In genomic region chr14:59688224-59689170, GRCh38 we compare ENCODE assay signal across 9 cellular contexts.
DNase-seq lines count a peak whose midpoint lies in the region; ATAC-seq and TF ChIP-seq lines count a peak whose summit lies in the region.
"Had no signal": no experiment of that assay in that cellular context is flagged by ENCODE, and none has a peak within 500 bp of the region (broad histone marks: within the 10 kb centered on the region; RNA-seq: fewer than 3 reads in every experiment).

No MANE protein-coding gene starts in this region.

- H3K4me3 ChIP-seq in MM.1S (ENCODE audit: low read length) (no peak overlapping the region), fibroblast of lung (replicated peaks in 1 of 4; ENCODE audit: control extremely low read depth in 1 of 4, insufficient read depth in 1 of 4, low read depth in 3 of 4, low read length in 4 of 4) (no peak overlapping the region), parathyroid adenoma (ENCODE audit: low read depth, low read length) (no peak overlapping the region)
- H3K4me3 ChIP-seq: SJSA1 had no signal

- no peaks in the 10 kb centered on the region for H3F3A ChIP-seq in MM.1S (ENCODE audit: insufficient read depth, low read length)

- ATAC-seq in GM18499 (IDR thresholded peaks at IDR 0.05; ENCODE audit: insufficient read depth, unreplicated experiment) = peak; percentile 89
- peak; percentile 99 for ATAC-seq in HG02642 (IDR thresholded peaks at IDR 0.05; ENCODE audit: poor library complexity, unreplicated experiment)

- TF ChIP-seq CTCF in MM.1S (IDR thresholded peaks at IDR 0.05; ENCODE audit: low read length) (peak; percentile 43), fibroblast of lung (conservative IDR thresholded peaks at IDR 0.05 in 1 of 2, IDR thresholded peaks at IDR 0.05 in 1 of 2; ENCODE audit: low read depth in 1 of 2, low read length in 2 of 2) (peak; percentile 69 to 75), parathyroid adenoma (IDR thresholded peaks at IDR 0.05) (peak; percentile 66)

- no peak overlapping the region for H3K27ac ChIP-seq in MM.1S (ENCODE audit: low read length)
- no peak overlapping the region for H3K27ac ChIP-seq in fibroblast of lung (ENCODE audit: insufficient read depth, low read length)
- H3K27ac ChIP-seq in parathyroid adenoma = no peak overlapping the region
- H3K27ac ChIP-seq: SJSA1 had no signal

- H3K9ac ChIP-seq in MM.1S (ENCODE audit: low read length) (no peak overlapping the region), fibroblast of lung (ENCODE audit: insufficient read depth, low read length) (no peak overlapping the region), parathyroid adenoma (no peak overlapping the region)

- DNase-seq in Ammon's horn (ENCODE audit: low spot score) (peak; percentile 61), MM.1S (peak; percentile 35), T1000 (lab: John Stamatoyannopoulos, UW) (peak; percentile 7), fibroblast of lung (ENCODE audit: low read depth in 2 of 2) (peak; percentile 37 to 39), cerebellar nuclear complex (lab: John Stamatoyannopoulos, UW) (no peak)

- no peaks in the 10 kb centered on the region for H3K4me1 ChIP-seq in MM.1S (ENCODE audit: low read length)
- H3K4me1 ChIP-seq in fibroblast of lung (ENCODE audit: control insufficient read depth, extremely low read depth, insufficient read depth, low read length) = no peaks in the 10 kb centered on the region
- no peaks in the 10 kb centered on the region for H3K4me1 ChIP-seq in parathyroid adenoma
- H3K4me1 ChIP-seq: SJSA1 had no signal

- no peaks in the 10 kb centered on the region for H3K9me2 ChIP-seq in MM.1S (replicated peaks; ENCODE audit: insufficient read depth, low read length)

- H4K20me1 ChIP-seq in MM.1S (ENCODE audit: insufficient read depth, low read length) (no peaks in the 10 kb centered on the region), fibroblast of lung (ENCODE audit: control insufficient read depth, extremely low read depth, insufficient read depth, low read length) (no peaks in the 10 kb centered on the region)

- H3K9me3 ChIP-seq in MM.1S (replicated peaks; ENCODE audit: insufficient read depth, low read length) (no peaks in the 10 kb centered on the region), fibroblast of lung (ENCODE audit: control insufficient read depth, insufficient read depth, low read depth, low read length) (no peaks in the 10 kb centered on the region), parathyroid adenoma (ENCODE audit: control insufficient read depth, low read length) (no peaks in the 10 kb centered on the region)
- H3K9me3 ChIP-seq: SJSA1 had no signal

- H3K79me2 ChIP-seq in MM.1S (ENCODE audit: low read length) = no peaks in the 10 kb centered on the region
- no peaks in the 10 kb centered on the region for H3K79me2 ChIP-seq in fibroblast of lung (ENCODE audit: control insufficient read depth, insufficient read depth, low read length)
- H3K79me2 ChIP-seq in parathyroid adenoma = no peaks in the 10 kb centered on the region

- H3K27me3 ChIP-seq in MM.1S (replicated peaks; ENCODE audit: insufficient read depth, low read length) (no peaks in the 10 kb centered on the region), fibroblast of lung (ENCODE audit: control insufficient read depth, insufficient read depth, low read length) (no peaks in the 10 kb centered on the region), parathyroid adenoma (ENCODE audit: control insufficient read depth, insufficient read depth, low read length) (no peaks in the 10 kb centered on the region)
- H3K27me3 ChIP-seq: SJSA1 had no signal

- H2AFZ ChIP-seq in MM.1S (ENCODE audit: low read length) (no peak overlapping the region), fibroblast of lung (ENCODE audit: low read length) (no peak overlapping the region), parathyroid adenoma (no peak overlapping the region)

- H3K4me2 ChIP-seq in MM.1S (ENCODE audit: low read depth, low read length) = no peak overlapping the region
- H3K4me2 ChIP-seq in fibroblast of lung (ENCODE audit: extremely low read depth, insufficient read depth, low read length) = no peak overlapping the region
- H3K4me2 ChIP-seq in parathyroid adenoma (ENCODE audit: low read length) = no peak overlapping the region

- no peaks in the 10 kb centered on the region for H3K36me3 ChIP-seq in MM.1S (replicated peaks; ENCODE audit: insufficient read depth, low read length)
- H3K36me3 ChIP-seq in fibroblast of lung (ENCODE audit: control insufficient read depth, insufficient read depth, low read length) = no peaks in the 10 kb centered on the region
- no peaks in the 10 kb centered on the region for H3K36me3 ChIP-seq in parathyroid adenoma (ENCODE audit: control insufficient read depth, insufficient read depth, low read length)
- H3K36me3 ChIP-seq: SJSA1 had no signal

Comparison
In these comparisons a context has a peak if more than half of its experiments do, and no peak if none do; other contexts are left out.
1. DNase-seq: peak in Ammon's horn (single experiment), MM.1S (single experiment), T1000 (single experiment) and fibroblast of lung (2 of 2); none in cerebellar nuclear complex (0 of 2).
2. Peak in every context shown above with its lines, with median percentiles within 50 percentile points of each other: CTCF ChIP-seq.